Comparison of ENCODE assay signal across 8 cellular contexts in the genomic region with DNA sequence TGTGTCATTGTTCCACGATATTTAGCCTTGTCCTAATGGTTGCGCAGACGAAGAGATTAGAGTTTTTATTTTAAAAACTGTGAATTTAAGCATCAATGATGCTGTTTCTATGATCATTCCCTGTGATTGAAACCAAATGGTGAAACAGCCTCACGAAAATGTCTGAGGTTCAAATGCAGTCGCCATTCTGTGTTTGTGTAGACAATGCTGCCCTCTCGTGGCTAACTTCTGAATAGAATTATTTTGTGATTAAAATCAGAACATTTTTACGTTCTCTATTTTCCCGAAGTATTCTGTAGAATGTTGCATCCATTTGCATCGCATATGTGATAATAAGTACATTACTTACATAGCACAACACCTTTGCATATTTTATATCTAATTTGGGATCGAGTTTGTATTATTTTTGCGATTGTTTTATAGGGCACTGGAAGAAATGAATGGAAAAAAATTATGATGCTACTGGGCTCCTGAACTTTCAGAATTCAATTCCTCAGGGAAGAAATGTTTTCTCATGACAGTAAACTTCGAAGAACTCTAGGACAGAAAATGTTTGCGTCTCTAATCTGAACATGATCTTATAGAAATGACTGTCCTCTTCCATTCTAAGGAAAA. TPM values are rescaled to one million over a fixed set of nuclear protein-coding genes. Genes with fewer than 3 reads are reported as not detected.
DNase-seq lines count a peak whose midpoint lies in the region; ATAC-seq, FAIRE-seq and TF ChIP-seq lines count a peak whose summit lies in the region.

No MANE protein-coding gene starts in this region.

- H2AFZ ChIP-seq in mammary epithelial cell (ENCODE audit: low read depth, low read length), result peak overlapping the region; percentile 23

- in situ Hi-C loops in mammary epithelial cell (cut with MboI; ENCODE audit: low sequenced_read_pairs in 2 of 2), result loop anchor here (5.0 to 25.0 kb wide), 6 partner anchors 313 to 780 kb away; partner anchors contain the start of gene KLF7 (in 2 of the 2)

- H3K9ac ChIP-seq in mammary epithelial cell (ENCODE audit: insufficient read depth, low read length) (peak overlapping the region; percentile 2), kidney (ENCODE audit: low read length in 2 of 2) (no peak overlapping the region)

- H3K4me3 ChIP-seq in mammary epithelial cell (replicated peaks in 1 of 3; ENCODE audit: insufficient read depth in 1 of 3, low read depth in 2 of 3, low read length in 3 of 3) (no peak overlapping the region), kidney (ENCODE audit: low read length in 2 of 2) (peak overlapping the region in 1 of 2 donors; percentile 5)

- H3K27me3 ChIP-seq in mammary epithelial cell (ENCODE audit: insufficient read depth, low read length), result no peaks in the 10 kb centered on the region

- CTCF ChIA-PET in mammary epithelial cell (lab: Charles Lee; ENCODE audit: low non-redundant PET), result no interaction called here

- H3K36me3 ChIP-seq in mammary epithelial cell (ENCODE audit: insufficient read depth, low read length) (no peaks in the 10 kb centered on the region), kidney (ENCODE audit: control insufficient read depth in 1 of 2, insufficient read depth in 2 of 2, low read length in 2 of 2) (no peaks in the 10 kb centered on the region)

- TF ChIP-seq CTCF in mammary epithelial cell (conservative IDR thresholded peaks at IDR 0.05 in 1 of 2, IDR thresholded peaks at IDR 0.05 in 1 of 2; ENCODE audit: extremely low read depth in 1 of 2, insufficient read depth in 1 of 2, low read depth in 1 of 2, low read length in 2 of 2) (peak; percentile 52 to 53), kidney (IDR thresholded peaks at IDR 0.05; ENCODE audit: borderline replicate concordance, extremely low read depth, insufficient read depth) (peak; percentile 63)

- no peak for ATAC-seq in HG03135 (IDR thresholded peaks at IDR 0.05; ENCODE audit: unreplicated experiment)

- H3K4me1 ChIP-seq in mammary epithelial cell (ENCODE audit: insufficient read depth, low read length) (peaks cover 24% of the 10 kb centered on the region), kidney (ENCODE audit: control insufficient read depth in 1 of 2, insufficient read depth in 1 of 2, low read depth in 1 of 2, low read length in 2 of 2) (peaks cover 0 to 2% of the 10 kb centered on the region in 2 donors)

- dilution Hi-C loops in mammary epithelial cell (cut with HindIII; ENCODE audit: low sequenced_read_pairs), result no loop called here

- no peaks in the 10 kb centered on the region for H4K20me1 ChIP-seq in mammary epithelial cell (ENCODE audit: insufficient read depth, low read length)

- 10% methylated on average over 13 of the region's 13 CpGs for WGBS in mammary epithelial cell (ENCODE audit: low coverage, missing lambda C conversion rate)

- H3K4me2 ChIP-seq in mammary epithelial cell (ENCODE audit: insufficient read depth, low read depth, low read length), result peak overlapping the region; percentile 52

- no peaks in the 10 kb centered on the region for H3K79me2 ChIP-seq in mammary epithelial cell (ENCODE audit: insufficient read depth, low read length)

- H3K9me3 ChIP-seq in mammary epithelial cell (replicated peaks; ENCODE audit: insufficient read depth, low read length), result no peaks in the 10 kb centered on the region
- H3K9me3 ChIP-seq in kidney (ENCODE audit: control insufficient read depth in 1 of 2, low read length in 2 of 2), result no peaks in the 10 kb centered on the region

- intact Hi-C loops in mammary epithelial cell (cut with micrococcal nuclease), result loop anchor here (1.0 to 10.0 kb wide), 5 partner anchors 54 to 693 kb away; partner anchors contain the start of gene CREB1
- intact Hi-C loops in kidney (cut with DNase I), result loop anchor here (10.0 kb wide), 2 partner anchors 490 to 680 kb away; no protein-coding TSS in a partner anchor
- intact Hi-C loops in posterior vena cava (cut with DNase I), result loop anchor here (5.0 to 10.0 kb wide), 7 partner anchors 308 to 780 kb away; partner anchors contain the start of gene KLF7 (in 1 of the 2)

- BruUV-seq in mammary epithelial cell (replicated peaks; lab: Mats Ljungman, UMichigan), result no TSS peak

- peak; percentile 88 for FAIRE-seq in kidney (lab: Jason Lieb, UNC)

- DNase-seq in DMS153 treated with DMSO at 0.1 percent for 48 hours (lab: John Stamatoyannopoulos, UW; ENCODE audit: unreplicated experiment), result peak; percentile 45
- DNase-seq in HS-5 (ENCODE audit: low read depth), result peak; percentile 64
- DNase-seq in RPMI7951 (ENCODE audit: low read depth), result peak; percentile 57
- DNase-seq in mammary epithelial cell, result peak; percentile 46
- no peak for DNase-seq in kidney
- DNase-seq in stimulated activated CD4-positive, alpha-beta T cell treated with anti-CD3 and anti-CD28 coated beads, Interleukin-4, amount 100 ng/mL, for 4 hours, result peak; percentile 17 to 18
- DNase-seq in posterior vena cava (ENCODE audit: low spot score), result no peak

- H3K27ac ChIP-seq in mammary epithelial cell (ENCODE audit: insufficient read depth, low read depth, low read length) (no peak overlapping the region), kidney (ENCODE audit: low read depth in 2 of 2, low read length in 2 of 2) (no peak overlapping the region)

RNA-seq across cellular contexts. Expression of gene CREB1, which starts 54.8 kb away (rescaled TPM):
- total RNA-seq in RPMI7951 (2014; rRNA removed; shearing (Covaris generic)), result 28.0 and 39.8 TPM in 2 replicates
- total RNA-seq in mammary epithelial cell (10 to 100 TPM; 42.3 to 75.5 TPM), kidney (63.8 TPM), posterior vena cava (10 to 100 TPM; 62.0 to 67.9 TPM)
- polyA plus RNA-seq in mammary epithelial cell (29.3 TPM), kidney (ENCODE audit: insufficient read depth, low read depth, low replicate concordance) (8.9 TPM)
- 32.7 TPM for polyA minus RNA-seq in mammary epithelial cell

Comparison
In these comparisons a context has a peak if more than half of its experiments do, and no peak if none do; other contexts are left out.
1. DNase-seq: peak in DMS153 treated with DMSO at 0.1 percent for 48 hours (single experiment), HS-5 (single experiment), RPMI7951 (single experiment), mammary epithelial cell (single experiment) and stimulated activated CD4-positive, alpha-beta T cell treated with anti-CD3 and anti-CD28 coated beads, Interleukin-4, amount 100 ng/mL, for 4 hours (2 of 2); none in kidney (single experiment) and posterior vena cava (single experiment).